ENCODE assay signal across 9 cellular contexts in genomic region chr7:151432658-151433521, GRCh38. TPM values are rescaled to one million over a fixed set of nuclear protein-coding genes. Genes with fewer than 3 reads are reported as not detected.
DNase-seq lines count a peak whose midpoint lies in the region; ATAC-seq, FAIRE-seq and TF ChIP-seq lines count a peak whose summit lies in the region.
"Had no signal": no experiment of that assay in that cellular context is flagged by ENCODE, and none has a peak within 500 bp of the region (broad histone marks: within the 10 kb centered on the region; RNA-seq: fewer than 3 reads in every experiment).

No MANE protein-coding gene starts in this region.

- no peak overlapping the region for H4K8ac ChIP-seq in mesendoderm (ENCODE audit: low read depth, low read length)

- ATAC-seq in stimulated activated naive B cell treated with anti-CD40 and anti-IgM and Interleukin-4, amounts not matched to agents 10 μg/mL and 1 μg/mL and 100 μg/mL, for 72 hours (replicated peaks), result peak; percentile 82 to 94

- no peak overlapping the region for H3K27ac ChIP-seq in cardiac muscle cell
- H3K27ac ChIP-seq in right atrium auricular region, result no peak overlapping the region
- H3K27ac ChIP-seq in KMS-11, result no peak overlapping the region
- H3K27ac ChIP-seq in mesendoderm (ENCODE audit: low read depth, low read length), result no peak overlapping the region
- H3K27ac ChIP-seq: parathyroid adenoma had no signal

- DNase-seq in cardiac muscle cell (ENCODE audit: low read depth in 1 of 2, low spot score in 1 of 2) (no peak), right atrium auricular region (ENCODE audit: low spot score) (no peak), NCI-H146 treated with DMSO at 0.1 percent for 48 hours (lab: John Stamatoyannopoulos, UW; ENCODE audit: unreplicated experiment) (no peak), mesendoderm (no peak), HTR-8/SVneo (ENCODE audit: insufficient read length, low spot score) (no peak)
- DNase-seq in stimulated activated naive B cell treated with anti-CD40 and anti-IgM and Interleukin-4, amounts not matched to agents 10 μg/mL and 1 μg/mL and 100 μg/mL, for 72 hours, result peak; percentile 37

- H2BK120ac ChIP-seq in mesendoderm (ENCODE audit: low read depth, low read length), result no peak overlapping the region

- H3K9me3 Mint-ChIP-seq in activated naive CD8-positive, alpha-beta T cell (ENCODE audit: low read depth), result no peaks in the 10 kb centered on the region
- no peaks in the 10 kb centered on the region for H3K9me3 Mint-ChIP-seq in stimulated activated naive B cell treated with anti-CD40 and anti-IgM and Interleukin-4, amounts not matched to agents 10 μg/mL and 1 μg/mL and 100 μg/mL, for 72 hours

- FAIRE-seq in HTR-8/SVneo (lab: Jason Lieb, UNC), result no peak

- H2AK5ac ChIP-seq in mesendoderm (ENCODE audit: low read length), result no peak overlapping the region

- H3K9me3 ChIP-seq in cardiac muscle cell (ENCODE audit: low read depth) (no peaks in the 10 kb centered on the region), right atrium auricular region (no peaks in the 10 kb centered on the region)

- no peak overlapping the region for H3K4ac ChIP-seq in mesendoderm (ENCODE audit: low read depth, low read length)

- no CpG with 5 or more reads among the region's 14 CpGs for WGBS in mesendoderm (ENCODE audit: extremely low coverage, insufficient coverage, low lambda C conversion rate)

- H3K4me1 Mint-ChIP-seq in activated naive CD8-positive, alpha-beta T cell (ENCODE audit: low read depth), result peaks cover 54% of the 10 kb centered on the region
- H3K4me1 Mint-ChIP-seq in stimulated activated naive B cell treated with anti-CD40 and anti-IgM and Interleukin-4, amounts not matched to agents 10 μg/mL and 1 μg/mL and 100 μg/mL, for 72 hours, result peaks cover 19 to 27% of the 10 kb centered on the region in 2 donors

- no peaks in the 10 kb centered on the region for H4K20me1 ChIP-seq in KMS-11 (ENCODE audit: insufficient read depth)

- H3K27me3 ChIP-seq in cardiac muscle cell (no peaks in the 10 kb centered on the region), right atrium auricular region (no peaks in the 10 kb centered on the region), KMS-11 (ENCODE audit: insufficient read depth, low read depth) (no peaks in the 10 kb centered on the region), mesendoderm (ENCODE audit: insufficient read depth, low read length, poor library complexity) (no peaks in the 10 kb centered on the region)

- no peak overlapping the region for H2BK5ac ChIP-seq in mesendoderm (ENCODE audit: low read length)

- H3K4me2 ChIP-seq in KMS-11 (no peak overlapping the region), mesendoderm (ENCODE audit: low read length) (no peak overlapping the region)

- H3K27me3 Mint-ChIP-seq in activated naive CD8-positive, alpha-beta T cell, result no peaks in the 10 kb centered on the region
- peaks cover 14 to 21% of the 10 kb centered on the region in 2 donors for H3K27me3 Mint-ChIP-seq in stimulated activated naive B cell treated with anti-CD40 and anti-IgM and Interleukin-4, amounts not matched to agents 10 μg/mL and 1 μg/mL and 100 μg/mL, for 72 hours

- H3K18ac ChIP-seq in mesendoderm (ENCODE audit: low read length), result no peak overlapping the region

- H2AFZ ChIP-seq in KMS-11 (ENCODE audit: low read depth), result no peak overlapping the region
- H2AFZ ChIP-seq: parathyroid adenoma had no signal

- no peak overlapping the region for H2BK15ac ChIP-seq in mesendoderm (replicated peaks; ENCODE audit: low read depth)

- H3K79me1 ChIP-seq in mesendoderm (ENCODE audit: low read length), result no peaks in the 10 kb centered on the region

- H3K79me2 ChIP-seq in KMS-11 (ENCODE audit: insufficient read depth, low read depth) (no peaks in the 10 kb centered on the region), mesendoderm (ENCODE audit: control insufficient read depth, insufficient read depth, low read length) (no peaks in the 10 kb centered on the region)
- H3K79me2 ChIP-seq: parathyroid adenoma had no signal

- H3K27ac Mint-ChIP-seq in activated naive CD8-positive, alpha-beta T cell, result peak overlapping the region; percentile 54
- peak overlapping the region; percentile 62 for H3K27ac Mint-ChIP-seq in stimulated activated naive B cell treated with anti-CD40 and anti-IgM and Interleukin-4, amounts not matched to agents 10 μg/mL and 1 μg/mL and 100 μg/mL, for 72 hours

- no peak overlapping the region for H3K23ac ChIP-seq in mesendoderm (ENCODE audit: low read length)

- peak; percentile 5 for TF ChIP-seq CTCF in cardiac muscle cell (IDR thresholded peaks at IDR 0.05; ENCODE audit: low read depth, low read length)
- TF ChIP-seq CTCF in right atrium auricular region (IDR thresholded peaks at IDR 0.05), result no peak
- peak; percentile 33; the same call in 1 of the 2 replicates for TF ChIP-seq CTCF in KMS-11 (conservative IDR thresholded peaks at IDR 0.05; ENCODE audit: low read depth, low read length)

- H3K36me3 Mint-ChIP-seq in activated naive CD8-positive, alpha-beta T cell, result no peaks in the 10 kb centered on the region
- no peaks in the 10 kb centered on the region for H3K36me3 Mint-ChIP-seq in stimulated activated naive B cell treated with anti-CD40 and anti-IgM and Interleukin-4, amounts not matched to agents 10 μg/mL and 1 μg/mL and 100 μg/mL, for 72 hours

- H3K9ac ChIP-seq in KMS-11 (no peak overlapping the region), mesendoderm (ENCODE audit: low read length) (no peak overlapping the region)
- H3K9ac ChIP-seq: parathyroid adenoma had no signal

- H3K4me3 ChIP-seq in cardiac muscle cell (no peak overlapping the region), right atrium auricular region (no peak overlapping the region), KMS-11 (IDR thresholded peaks at IDR 0.05; ENCODE audit: insufficient read depth, low read depth, low read length) (no peak overlapping the region), mesendoderm (ENCODE audit: low read length) (no peak overlapping the region)

- H3K4me3 Mint-ChIP-seq in activated naive CD8-positive, alpha-beta T cell, result no peak overlapping the region
- H3K4me3 Mint-ChIP-seq in stimulated activated naive B cell treated with anti-CD40 and anti-IgM and Interleukin-4, amounts not matched to agents 10 μg/mL and 1 μg/mL and 100 μg/mL, for 72 hours, result no peak overlapping the region

- no peak overlapping the region for H4K5ac ChIP-seq in mesendoderm (ENCODE audit: low read length)

- no peak overlapping the region for H3K56ac ChIP-seq in mesendoderm (ENCODE audit: low read length)

- H3K36me3 ChIP-seq in cardiac muscle cell (no peaks in the 10 kb centered on the region), right atrium auricular region (no peaks in the 10 kb centered on the region), KMS-11 (ENCODE audit: insufficient read depth) (no peaks in the 10 kb centered on the region), mesendoderm (ENCODE audit: control insufficient read depth, insufficient read depth, low read length) (no peaks in the 10 kb centered on the region)

- peaks cover 33% of the 10 kb centered on the region for H3K4me1 ChIP-seq in cardiac muscle cell (ENCODE audit: low read depth)
- peaks cover 0 to 16% of the 10 kb centered on the region in 2 donors for H3K4me1 ChIP-seq in right atrium auricular region
- H3K4me1 ChIP-seq in KMS-11 (ENCODE audit: low read depth, poor library complexity, severe bottlenecking), result peaks cover 30% of the 10 kb centered on the region
- H3K4me1 ChIP-seq in mesendoderm (ENCODE audit: control insufficient read depth, low read depth, low read length), result peaks cover 13% of the 10 kb centered on the region

RNA-seq across cellular contexts. Expression of gene CRYGN, which starts 7.1 kb away (rescaled TPM):
- total RNA-seq in cardiac muscle cell (1.0 and 1.3 TPM in 2 replicates), right atrium auricular region (under 1 TPM in 1 of 2 donors, not detected in 1; 0.90 TPM)
- polyA plus RNA-seq in cardiac muscle cell, result 0.46 and 0.77 TPM in 2 replicates
- 0.32 TPM for polyA plus RNA-seq in mesendoderm (2013, experiment 1 of 2)
- 0.29 TPM for polyA plus RNA-seq in mesendoderm (2013, experiment 2 of 2)

RNA-seq across cellular contexts. Expression of gene WDR86, which starts 23.1 kb away (rescaled TPM):
- total RNA-seq in cardiac muscle cell (71.8 and 130 TPM in 2 replicates), right atrium auricular region (1 to 10 TPM in 1 of 2 donors, under 1 TPM in 1; 0.33 to 1.6 TPM)
- polyA plus RNA-seq in cardiac muscle cell, result 58.8 and 87.0 TPM in 2 replicates
- polyA plus RNA-seq in mesendoderm (2013, experiment 1 of 2), result 1.5 TPM
- 1.4 TPM for polyA plus RNA-seq in mesendoderm (2013, experiment 2 of 2)

Comparison
In these comparisons a context has a peak if more than half of its experiments do, and no peak if none do; other contexts are left out.
1. CTCF ChIP-seq: peak in cardiac muscle cell (single experiment) and KMS-11 (single experiment); none in right atrium auricular region (0 of 2).
2. RNA of gene WDR86, which starts 23.1 kb away (total RNA-seq): 71.8 to 130 TPM in cardiac muscle cell; 0.33 to 1.6 TPM in right atrium auricular region; every median in the first group is over 10 times any median in the second.